Comparison of ENCODE assay signal across 14 cellular contexts in genomic region chr5:168978015-168978414, GRCh38.
DNase-seq lines count a peak whose midpoint lies in the region; ATAC-seq and TF ChIP-seq lines count a peak whose summit lies in the region.
"Had no signal": no experiment of that assay in that cellular context is flagged by ENCODE, and none has a peak within 500 bp of the region (broad histone marks: within the 10 kb centered on the region; RNA-seq: fewer than 3 reads in every experiment).

No MANE protein-coding gene starts in this region.

- peak; percentile 42 for DNase-seq in GM04504 (ENCODE audit: low read depth)
- DNase-seq in RWPE2 (ENCODE audit: low spot score), result no peak
- peak; percentile 50 for DNase-seq in fibroblast of gingiva (ENCODE audit: low read depth)
- peak; percentile 91 for DNase-seq in renal cortical epithelial cell (ENCODE audit: low read depth)
- no peak for DNase-seq in GM19238 (ENCODE audit: insufficient read length, low spot score)
- DNase-seq in activated naive CD8-positive, alpha-beta T cell treated with anti-CD3 and anti-CD28 coated beads, Interleukin-2, amount 50 U/mL, for 24 hours, result no peak
- no peak for DNase-seq in stimulated activated CD8-positive, alpha-beta memory T cell treated with anti-CD3 and anti-CD28 coated beads, Interleukin-4, amount 100 ng/mL, for 48 hours
- DNase-seq in activated CD8-positive, alpha-beta T cell treated with anti-CD3 and anti-CD28 coated beads for 36 hours, result no peak
- DNase-seq: activated naive CD4-positive, alpha-beta T cell; Caco-2; NCI-H1436 treated with DMSO at 0.1 percent for 48 hours; NCI-H69 had no signal

- H3K4me1 Mint-ChIP-seq in activated naive CD8-positive, alpha-beta T cell treated with anti-CD3 and anti-CD28 coated beads, Interleukin-2, amount 50 U/mL, for 24 hours, result no peaks in the 10 kb centered on the region
- no peaks in the 10 kb centered on the region for H3K4me1 Mint-ChIP-seq in activated CD8-positive, alpha-beta T cell treated with anti-CD3 and anti-CD28 coated beads for 36 hours (ENCODE audit: low read depth)

- H3K4me1 ChIP-seq in RWPE2 (ENCODE audit: insufficient read depth, poor library complexity, severe bottlenecking), result peaks cover 10% of the 10 kb centered on the region

- intact Hi-C loops in activated CD8-positive, alpha-beta T cell treated with anti-CD3 and anti-CD28 coated beads for 36 hours (cut with micrococcal nuclease), result no loop called here

- CTCF ChIA-PET in activated CD8-positive, alpha-beta T cell treated with anti-CD3 and anti-CD28 coated beads for 36 hours (lab: Charles Lee), result interaction anchor here (1.3 kb wide), 1 partner anchor 9 kb away, joined by 5 read pairs; no protein-coding TSS in a partner anchor

- no peaks in the 10 kb centered on the region for H3K36me3 ChIP-seq in RWPE2 (ENCODE audit: low read depth)
- H3K36me3 ChIP-seq: thoracic aorta had no signal

- TF ChIP-seq CTCF in RWPE2 (IDR thresholded peaks at IDR 0.05; ENCODE audit: poor library complexity, severe bottlenecking), result no peak
- no peak for TF ChIP-seq CTCF in activated CD8-positive, alpha-beta T cell treated with anti-CD3 and anti-CD28 coated beads for 36 hours (IDR thresholded peaks at IDR 0.05)

- H3K27me3 ChIP-seq in RWPE2 (ENCODE audit: insufficient read depth, poor library complexity, severe bottlenecking), result no peaks in the 10 kb centered on the region

- no peak overlapping the region for H3K4me3 Mint-ChIP-seq in activated naive CD8-positive, alpha-beta T cell treated with anti-CD3 and anti-CD28 coated beads, Interleukin-2, amount 50 U/mL, for 24 hours
- H3K4me3 Mint-ChIP-seq in activated CD8-positive, alpha-beta T cell treated with anti-CD3 and anti-CD28 coated beads for 36 hours, result no peak overlapping the region

- POLR2A ChIA-PET in activated CD8-positive, alpha-beta T cell treated with anti-CD3 and anti-CD28 coated beads for 36 hours (lab: Charles Lee), result no interaction called here

- H3K27ac Mint-ChIP-seq in activated naive CD8-positive, alpha-beta T cell treated with anti-CD3 and anti-CD28 coated beads, Interleukin-2, amount 50 U/mL, for 24 hours, result no peak overlapping the region
- no peak overlapping the region for H3K27ac Mint-ChIP-seq in activated CD8-positive, alpha-beta T cell treated with anti-CD3 and anti-CD28 coated beads for 36 hours

- no peaks in the 10 kb centered on the region for H3K9me3 ChIP-seq in RWPE2 (ENCODE audit: severe bottlenecking)
- H3K9me3 ChIP-seq: Caco-2, thoracic aorta had no signal

- no peaks in the 10 kb centered on the region for H3K36me3 Mint-ChIP-seq in activated naive CD8-positive, alpha-beta T cell treated with anti-CD3 and anti-CD28 coated beads, Interleukin-2, amount 50 U/mL, for 24 hours (ENCODE audit: low read depth)
- no peaks in the 10 kb centered on the region for H3K36me3 Mint-ChIP-seq in activated CD8-positive, alpha-beta T cell treated with anti-CD3 and anti-CD28 coated beads for 36 hours (ENCODE audit: low read depth)

- H3K4me3 ChIP-seq in RWPE2 (ENCODE audit: severe bottlenecking), result no peak overlapping the region
- H3K4me3 ChIP-seq: thoracic aorta had no signal

- H3K9me3 Mint-ChIP-seq in activated naive CD8-positive, alpha-beta T cell treated with anti-CD3 and anti-CD28 coated beads, Interleukin-2, amount 50 U/mL, for 24 hours, result no peaks in the 10 kb centered on the region
- no peaks in the 10 kb centered on the region for H3K9me3 Mint-ChIP-seq in activated CD8-positive, alpha-beta T cell treated with anti-CD3 and anti-CD28 coated beads for 36 hours

- H3K27ac ChIP-seq in RWPE2 (ENCODE audit: poor library complexity, severe bottlenecking), result peak overlapping the region; percentile 60
- H3K27ac ChIP-seq: KMS-11, thoracic aorta had no signal

- peaks cover 16% of the 10 kb centered on the region for H3K27me3 Mint-ChIP-seq in activated naive CD8-positive, alpha-beta T cell treated with anti-CD3 and anti-CD28 coated beads, Interleukin-2, amount 50 U/mL, for 24 hours
- H3K27me3 Mint-ChIP-seq in activated CD8-positive, alpha-beta T cell treated with anti-CD3 and anti-CD28 coated beads for 36 hours, result peaks cover 14% of the 10 kb centered on the region

- peak; percentile 98 for ATAC-seq in RWPE2 (ENCODE audit: low read depth)
- ATAC-seq in activated naive CD8-positive, alpha-beta T cell treated with anti-CD3 and anti-CD28 coated beads, Interleukin-2, amount 50 U/mL, for 24 hours, result no peak
- no peak for ATAC-seq in activated CD8-positive, alpha-beta T cell treated with anti-CD3 and anti-CD28 coated beads for 36 hours

Comparison
In these comparisons a context has a peak if more than half of its experiments do, and no peak if none do; other contexts are left out.
1. DNase-seq: peak in GM04504 (single experiment), fibroblast of gingiva (single experiment) and renal cortical epithelial cell (single experiment); none in RWPE2 (single experiment), GM19238 (single experiment), activated naive CD8-positive, alpha-beta T cell treated with anti-CD3 and anti-CD28 coated beads, Interleukin-2, amount 50 U/mL, for 24 hours (single experiment), stimulated activated CD8-positive, alpha-beta memory T cell treated with anti-CD3 and anti-CD28 coated beads, Interleukin-4, amount 100 ng/mL, for 48 hours (single experiment) and activated CD8-positive, alpha-beta T cell treated with anti-CD3 and anti-CD28 coated beads for 36 hours (single experiment).